Comparison of ENCODE assay signal across 1 cellular context in genomic region chr6:158031445-158032353, GRCh38.
A peak's percentile ranks its signal among the peaks of the same experiment; 100 is the strongest.
TF ChIP-seq lines count a peak whose summit lies in the region.

No MANE protein-coding gene starts in this region.

TF ChIP-seq in K562, 482 proteins besides CTCF, POLR2A, EP300 and RAD21 (continued from another document and continues in another):
- TF ChIP-seq ZBTB5 (IDR thresholded peaks at IDR 0.05), result no peak
- TF ChIP-seq HMGN3 (IDR thresholded peaks at IDR 0.05; ENCODE audit: borderline replicate concordance, extremely low read depth, insufficient read length, low read depth, low read length), result no peak
- no peak; the same call in 1 of the 2 replicates for TF ChIP-seq OTX1 (CRISPR knock-in tag; IDR thresholded peaks at IDR 0.05)
- TF ChIP-seq, protein P1, sequence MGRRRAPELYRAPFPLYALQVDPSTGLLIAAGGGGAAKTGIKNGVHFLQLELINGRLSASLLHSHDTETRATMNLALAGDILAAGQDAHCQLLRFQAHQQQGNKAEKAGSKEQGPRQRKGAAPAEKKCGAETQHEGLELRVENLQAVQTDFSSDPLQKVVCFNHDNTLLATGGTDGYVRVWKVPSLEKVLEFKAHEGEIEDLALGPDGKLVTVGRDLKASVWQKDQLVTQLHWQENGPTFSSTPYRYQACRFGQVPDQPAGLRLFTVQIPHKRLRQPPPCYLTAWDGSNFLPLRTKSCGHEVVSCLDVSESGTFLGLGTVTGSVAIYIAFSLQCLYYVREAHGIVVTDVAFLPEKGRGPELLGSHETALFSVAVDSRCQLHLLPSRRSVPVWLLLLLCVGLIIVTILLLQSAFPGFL (CRISPR knock-in tag; IDR thresholded peaks at IDR 0.05), result no peak
- TF ChIP-seq, protein P2, sequence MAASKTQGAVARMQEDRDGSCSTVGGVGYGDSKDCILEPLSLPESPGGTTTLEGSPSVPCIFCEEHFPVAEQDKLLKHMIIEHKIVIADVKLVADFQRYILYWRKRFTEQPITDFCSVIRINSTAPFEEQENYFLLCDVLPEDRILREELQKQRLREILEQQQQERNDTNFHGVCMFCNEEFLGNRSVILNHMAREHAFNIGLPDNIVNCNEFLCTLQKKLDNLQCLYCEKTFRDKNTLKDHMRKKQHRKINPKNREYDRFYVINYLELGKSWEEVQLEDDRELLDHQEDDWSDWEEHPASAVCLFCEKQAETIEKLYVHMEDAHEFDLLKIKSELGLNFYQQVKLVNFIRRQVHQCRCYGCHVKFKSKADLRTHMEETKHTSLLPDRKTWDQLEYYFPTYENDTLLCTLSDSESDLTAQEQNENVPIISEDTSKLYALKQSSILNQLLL (CRISPR knock-in tag; IDR thresholded peaks at IDR 0.05; ENCODE audit: borderline replicate concordance), result no peak
- no peak for TF ChIP-seq MEF2A (IDR thresholded peaks at IDR 0.05; ENCODE audit: control insufficient read depth, low read depth, low read length)
- TF ChIP-seq ZNF717 (CRISPR knock-in tag; IDR thresholded peaks at IDR 0.05), result no peak
- TF ChIP-seq, protein P3, sequence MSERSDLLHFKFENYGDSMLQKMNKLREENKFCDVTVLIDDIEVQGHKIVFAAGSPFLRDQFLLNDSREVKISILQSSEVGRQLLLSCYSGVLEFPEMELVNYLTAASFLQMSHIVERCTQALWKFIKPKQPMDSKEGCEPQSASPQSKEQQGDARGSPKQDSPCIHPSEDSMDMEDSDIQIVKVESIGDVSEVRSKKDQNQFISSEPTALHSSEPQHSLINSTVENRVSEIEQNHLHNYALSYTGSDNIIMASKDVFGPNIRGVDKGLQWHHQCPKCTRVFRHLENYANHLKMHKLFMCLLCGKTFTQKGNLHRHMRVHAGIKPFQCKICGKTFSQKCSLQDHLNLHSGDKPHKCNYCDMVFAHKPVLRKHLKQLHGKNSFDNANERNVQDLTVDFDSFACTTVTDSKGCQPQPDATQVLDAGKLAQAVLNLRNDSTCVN (CRISPR knock-in tag; IDR thresholded peaks at IDR 0.05), result no peak
- TF ChIP-seq TOE1 (IDR thresholded peaks at IDR 0.05; ENCODE audit: borderline replicate concordance), result no peak
- no peak for TF ChIP-seq TOE1 (CRISPR knock-in tag; IDR thresholded peaks at IDR 0.05; ENCODE audit: borderline replicate concordance, low read depth)
- no peak for TF ChIP-seq PHB2 (IDR thresholded peaks at IDR 0.05; ENCODE audit: low read depth)
- TF ChIP-seq KAT2B (IDR thresholded peaks at IDR 0.05; ENCODE audit: low read depth, low read length), result no peak
- no peak for TF ChIP-seq ZNF232 (CRISPR knock-in tag; IDR thresholded peaks at IDR 0.05)
- TF ChIP-seq, protein P4, sequence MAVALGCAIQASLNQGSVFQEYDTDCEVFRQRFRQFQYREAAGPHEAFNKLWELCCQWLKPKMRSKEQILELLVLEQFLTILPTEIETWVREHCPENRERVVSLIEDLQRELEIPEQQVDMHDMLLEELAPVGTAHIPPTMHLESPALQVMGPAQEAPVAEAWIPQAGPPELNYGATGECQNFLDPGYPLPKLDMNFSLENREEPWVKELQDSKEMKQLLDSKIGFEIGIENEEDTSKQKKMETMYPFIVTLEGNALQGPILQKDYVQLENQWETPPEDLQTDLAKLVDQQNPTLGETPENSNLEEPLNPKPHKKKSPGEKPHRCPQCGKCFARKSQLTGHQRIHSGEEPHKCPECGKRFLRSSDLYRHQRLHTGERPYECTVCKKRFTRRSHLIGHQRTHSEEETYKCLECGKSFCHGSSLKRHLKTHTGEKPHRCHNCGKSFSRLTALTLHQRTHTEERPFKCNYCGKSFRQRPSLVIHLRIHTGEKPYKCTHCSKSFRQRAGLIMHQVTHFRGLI (CRISPR knock-in tag; IDR thresholded peaks at IDR 0.05), result no peak
- no peak for TF ChIP-seq PHF8 (IDR thresholded peaks at IDR 0.05; ENCODE audit: borderline replicate concordance, low read length)
- TF ChIP-seq LCOR (CRISPR knock-in tag; IDR thresholded peaks at IDR 0.05), result peak; percentile 83
- TF ChIP-seq ZNF311 (CRISPR knock-in tag; IDR thresholded peaks at IDR 0.05), result no peak
- TF ChIP-seq, protein P5, sequence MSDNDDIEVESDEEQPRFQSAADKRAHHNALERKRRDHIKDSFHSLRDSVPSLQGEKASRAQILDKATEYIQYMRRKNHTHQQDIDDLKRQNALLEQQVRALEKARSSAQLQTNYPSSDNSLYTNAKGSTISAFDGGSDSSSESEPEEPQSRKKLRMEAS (CRISPR knock-in tag; IDR thresholded peaks at IDR 0.05), result peak; percentile 65
- TF ChIP-seq, protein P6, sequence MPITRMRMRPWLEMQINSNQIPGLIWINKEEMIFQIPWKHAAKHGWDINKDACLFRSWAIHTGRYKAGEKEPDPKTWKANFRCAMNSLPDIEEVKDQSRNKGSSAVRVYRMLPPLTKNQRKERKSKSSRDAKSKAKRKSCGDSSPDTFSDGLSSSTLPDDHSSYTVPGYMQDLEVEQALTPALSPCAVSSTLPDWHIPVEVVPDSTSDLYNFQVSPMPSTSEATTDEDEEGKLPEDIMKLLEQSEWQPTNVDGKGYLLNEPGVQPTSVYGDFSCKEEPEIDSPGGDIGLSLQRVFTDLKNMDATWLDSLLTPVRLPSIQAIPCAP (CRISPR knock-in tag; IDR thresholded peaks at IDR 0.05; ENCODE audit: borderline replicate concordance), result no peak
- no peak for TF ChIP-seq RBM22 (IDR thresholded peaks at IDR 0.05; ENCODE audit: low read depth, low read length, poor library complexity, severe bottlenecking)
- TF ChIP-seq ETV6 (IDR thresholded peaks at IDR 0.05; ENCODE audit: borderline replicate concordance in 1 of 2, low read depth in 2 of 2, low read length in 1 of 2), result no peak; a peak in 1 of 4 replicates
- TF ChIP-seq ETV6 (CRISPR knock-in tag; IDR thresholded peaks at IDR 0.05; ENCODE audit: borderline replicate concordance), result no peak
- TF ChIP-seq PHB (CRISPR knock-in tag; IDR thresholded peaks at IDR 0.05), result no peak
- no peak for TF ChIP-seq ZC3H11A (IDR thresholded peaks at IDR 0.05; ENCODE audit: low read depth, low read length)
- no peak; the same call in 1 of the 2 replicates for TF ChIP-seq ZNF41 (CRISPR knock-in tag; conservative IDR thresholded peaks at IDR 0.05)
- TF ChIP-seq, protein P7, sequence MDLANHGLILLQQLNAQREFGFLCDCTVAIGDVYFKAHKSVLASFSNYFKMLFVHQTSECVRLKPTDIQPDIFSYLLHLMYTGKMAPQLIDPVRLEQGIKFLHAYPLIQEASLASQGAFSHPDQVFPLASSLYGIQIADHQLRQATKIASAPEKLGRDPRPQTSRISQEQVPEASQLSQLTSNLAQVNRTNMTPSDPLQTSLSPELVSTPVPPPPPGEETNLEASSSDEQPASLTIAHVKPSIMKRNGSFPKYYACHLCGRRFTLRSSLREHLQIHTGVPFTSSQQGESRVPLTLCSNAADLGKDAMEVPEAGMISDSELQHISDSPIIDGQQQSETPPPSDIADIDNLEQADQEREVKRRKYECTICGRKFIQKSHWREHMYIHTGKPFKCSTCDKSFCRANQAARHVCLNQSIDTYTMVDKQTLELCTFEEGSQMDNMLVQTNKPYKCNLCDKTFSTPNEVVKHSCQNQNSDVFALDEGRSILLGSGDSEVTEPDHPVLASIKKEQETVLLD (IDR thresholded peaks at IDR 0.05), result no peak
- TF ChIP-seq TSHZ1 (CRISPR knock-in tag; IDR thresholded peaks at IDR 0.05), result no peak
- no peak for TF ChIP-seq HDGF (IDR thresholded peaks at IDR 0.05)
- no peak for TF ChIP-seq CREB1 (IDR thresholded peaks at IDR 0.05)
- TF ChIP-seq CREB1 (CRISPR knock-in tag; IDR thresholded peaks at IDR 0.05), result no peak
- no peak for TF ChIP-seq SMC3 (conservative IDR thresholded peaks at IDR 0.05; ENCODE audit: insufficient read depth, low read depth, low read length)
- no peak for TF ChIP-seq TARDBP (IDR thresholded peaks at IDR 0.05)
- peak; percentile 36; the same call in 1 of the 2 replicates for TF ChIP-seq GABPB1 (CRISPR knock-in tag; IDR thresholded peaks at IDR 0.05)
- TF ChIP-seq ATF7 (IDR thresholded peaks at IDR 0.05), result peak; percentile 61
- no peak for TF ChIP-seq DIDO1 (tag; IDR thresholded peaks at IDR 0.05; ENCODE audit: low read depth)
- no peak for TF ChIP-seq COPS2 (conservative IDR thresholded peaks at IDR 0.05)
- TF ChIP-seq E2F3 (CRISPR knock-in tag; IDR thresholded peaks at IDR 0.05), result 0 out of 2 replicates have a peak, but pooled peaks have one; percentile 9
- no peak for TF ChIP-seq TEAD4 (IDR thresholded peaks at IDR 0.05; ENCODE audit: low read length)
- TF ChIP-seq TEAD4 (CRISPR knock-in tag; IDR thresholded peaks at IDR 0.05; ENCODE audit: borderline replicate concordance), result no peak
- no peak for TF ChIP-seq RBM17 (IDR thresholded peaks at IDR 0.05; ENCODE audit: borderline replicate concordance, low read depth, low read length)
- TF ChIP-seq PTRF (tag; IDR thresholded peaks at IDR 0.05), result no peak
- no peak for TF ChIP-seq FIP1L1 (IDR thresholded peaks at IDR 0.05; ENCODE audit: low read depth, low read length, poor library complexity, severe bottlenecking)
- 0 out of 2 replicates have a peak, but pooled peaks have one; percentile 16 for TF ChIP-seq GMEB1 (CRISPR knock-in tag; IDR thresholded peaks at IDR 0.05)
- TF ChIP-seq NR2C1 (IDR thresholded peaks at IDR 0.05), result peak; percentile 44
- peak; percentile 80 for TF ChIP-seq NR2C1 (tag; IDR thresholded peaks at IDR 0.05)
- TF ChIP-seq POLR3A (IDR thresholded peaks at IDR 0.05; ENCODE audit: borderline replicate concordance, extremely low read depth, insufficient read depth, insufficient read length), result no peak
- TF ChIP-seq SNRNP70 (optimal IDR thresholded peaks at IDR 0.05; ENCODE audit: low read depth, low read length), result no peak
- no peak for TF ChIP-seq MXI1 (IDR thresholded peaks at IDR 0.05; ENCODE audit: low read depth, low read length)
- peak; percentile 55; the same call in 1 of the 2 replicates for TF ChIP-seq ATF4 (CRISPR knock-in tag; IDR thresholded peaks at IDR 0.05)
- no peak for TF ChIP-seq ZNF124 (CRISPR knock-in tag; IDR thresholded peaks at IDR 0.05)
- no peak for TF ChIP-seq HNRNPUL1 (IDR thresholded peaks at IDR 0.05; ENCODE audit: low read length)
- no peak for TF ChIP-seq ZNF347 (CRISPR knock-in tag; IDR thresholded peaks at IDR 0.05; ENCODE audit: low read depth)
- TF ChIP-seq ARID2 (IDR thresholded peaks at IDR 0.05), result no peak
- no peak for TF ChIP-seq TCF7L2 (IDR thresholded peaks at IDR 0.05; ENCODE audit: low read depth, low read length)
- TF ChIP-seq, protein P8, sequence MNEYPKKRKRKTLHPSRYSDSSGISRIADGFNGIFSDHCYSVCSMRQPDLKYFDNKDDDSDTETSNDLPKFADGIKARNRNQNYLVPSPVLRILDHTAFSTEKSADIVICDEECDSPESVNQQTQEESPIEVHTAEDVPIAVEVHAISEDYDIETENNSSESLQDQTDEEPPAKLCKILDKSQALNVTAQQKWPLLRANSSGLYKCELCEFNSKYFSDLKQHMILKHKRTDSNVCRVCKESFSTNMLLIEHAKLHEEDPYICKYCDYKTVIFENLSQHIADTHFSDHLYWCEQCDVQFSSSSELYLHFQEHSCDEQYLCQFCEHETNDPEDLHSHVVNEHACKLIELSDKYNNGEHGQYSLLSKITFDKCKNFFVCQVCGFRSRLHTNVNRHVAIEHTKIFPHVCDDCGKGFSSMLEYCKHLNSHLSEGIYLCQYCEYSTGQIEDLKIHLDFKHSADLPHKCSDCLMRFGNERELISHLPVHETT (CRISPR knock-in tag; conservative IDR thresholded peaks at IDR 0.05 in 1 of 2, IDR thresholded peaks at IDR 0.05 in 1 of 2), result no peak
